3 cellular contexts compared by ENCODE assay signal in genomic region chr4:118981171-118981838, GRCh38.
TF ChIP-seq lines count a peak whose summit lies in the region.

No MANE protein-coding gene starts in this region.

TF ChIP-seq in IMR-90, 13 proteins besides CTCF, POLR2A, EP300 and RAD21:
- TF ChIP-seq USF2 (IDR thresholded peaks at IDR 0.05; ENCODE audit: low read depth, low read length) (no peak), RCOR1 (IDR thresholded peaks at IDR 0.05; ENCODE audit: insufficient replicate concordance, low read length) (no peak), MAFK (IDR thresholded peaks at IDR 0.05; ENCODE audit: low read depth, low read length) (no peak), SMC3 (IDR thresholded peaks at IDR 0.05; ENCODE audit: low read depth, low read length) (no peak), MAZ (IDR thresholded peaks at IDR 0.05; ENCODE audit: borderline replicate concordance, low read depth, low read length) (no peak), RFX5 (IDR thresholded peaks at IDR 0.05; ENCODE audit: low read depth, low read length) (no peak), NFE2L2 (IDR thresholded peaks at IDR 0.05; ENCODE audit: low read depth, low read length) (no peak), MXI1 (IDR thresholded peaks at IDR 0.05; ENCODE audit: borderline replicate concordance, low read depth, low read length) (no peak), BHLHE40 (IDR thresholded peaks at IDR 0.05; ENCODE audit: low read depth, low read length) (0 out of 2 replicates have a peak, but pooled peaks have one; percentile 32), ELK1 (IDR thresholded peaks at IDR 0.05; ENCODE audit: borderline replicate concordance, low read depth, low read length) (no peak), CHD1 (IDR thresholded peaks at IDR 0.05; ENCODE audit: low read depth, low read length) (no peak), CEBPB (IDR thresholded peaks at IDR 0.05; ENCODE audit: low read depth, low read length) (no peak), FOS (IDR thresholded peaks at IDR 0.05; ENCODE audit: low read depth, low read length) (0 out of 2 replicates have a peak, but pooled peaks have one; percentile 25)
TF ChIP-seq in IMR-90: peak in this region for 2.

TF ChIP-seq in H1, 55 proteins besides CTCF, POLR2A, EP300 and RAD21:
- TF ChIP-seq BACH1 (IDR thresholded peaks at IDR 0.05; ENCODE audit: low read length) (no peak), CHD1 (IDR thresholded peaks at IDR 0.05; ENCODE audit: low read depth, low read length) (no peak), MAFK (IDR thresholded peaks at IDR 0.05; ENCODE audit: low read depth, low read length) (no peak), GTF2F1 (IDR thresholded peaks at IDR 0.05; ENCODE audit: borderline replicate concordance, low read depth, low read length) (no peak), CTBP2 (IDR thresholded peaks at IDR 0.05; ENCODE audit: borderline replicate concordance, insufficient read depth, insufficient read length, low read length) (no peak), CEBPB (IDR thresholded peaks at IDR 0.05; ENCODE audit: low read depth, low read length) (no peak)

TF ChIP-seq in HEK293T, 16 proteins besides CTCF, POLR2A, EP300 and RAD21:
- no peak for TF ChIP-seq FOXA1 (IDR thresholded peaks at IDR 0.05)
- no peak for TF ChIP-seq SUZ12 (IDR thresholded peaks at IDR 0.05)
- TF ChIP-seq BHLHE40 (IDR thresholded peaks at IDR 0.05; ENCODE audit: borderline replicate concordance): no peak
- TF ChIP-seq HDGF (IDR thresholded peaks at IDR 0.05; ENCODE audit: borderline replicate concordance): no peak
- TF ChIP-seq ARNT (IDR thresholded peaks at IDR 0.05): no peak
- TF ChIP-seq TARDBP (IDR thresholded peaks at IDR 0.05): no peak
- TF ChIP-seq ELF4 (IDR thresholded peaks at IDR 0.05): no peak
- TF ChIP-seq FOXK2 (IDR thresholded peaks at IDR 0.05): no peak
- TF ChIP-seq ZNF384 (IDR thresholded peaks at IDR 0.05): no peak
- TF ChIP-seq NFRKB (IDR thresholded peaks at IDR 0.05): no peak
- TF ChIP-seq SP1 (IDR thresholded peaks at IDR 0.05): no peak
- no peak for TF ChIP-seq LEF1 (IDR thresholded peaks at IDR 0.05; ENCODE audit: borderline replicate concordance)
- no peak for TF ChIP-seq CTBP1 (IDR thresholded peaks at IDR 0.05; ENCODE audit: borderline replicate concordance)
- no peak for TF ChIP-seq FOXM1 (IDR thresholded peaks at IDR 0.05; ENCODE audit: borderline replicate concordance)
- no peak for TF ChIP-seq L3MBTL2 (conservative IDR thresholded peaks at IDR 0.05)
- TF ChIP-seq PKNOX1 (IDR thresholded peaks at IDR 0.05): no peak
